Comparison of ENCODE assay signal across 6 cellular contexts in the genomic region with DNA sequence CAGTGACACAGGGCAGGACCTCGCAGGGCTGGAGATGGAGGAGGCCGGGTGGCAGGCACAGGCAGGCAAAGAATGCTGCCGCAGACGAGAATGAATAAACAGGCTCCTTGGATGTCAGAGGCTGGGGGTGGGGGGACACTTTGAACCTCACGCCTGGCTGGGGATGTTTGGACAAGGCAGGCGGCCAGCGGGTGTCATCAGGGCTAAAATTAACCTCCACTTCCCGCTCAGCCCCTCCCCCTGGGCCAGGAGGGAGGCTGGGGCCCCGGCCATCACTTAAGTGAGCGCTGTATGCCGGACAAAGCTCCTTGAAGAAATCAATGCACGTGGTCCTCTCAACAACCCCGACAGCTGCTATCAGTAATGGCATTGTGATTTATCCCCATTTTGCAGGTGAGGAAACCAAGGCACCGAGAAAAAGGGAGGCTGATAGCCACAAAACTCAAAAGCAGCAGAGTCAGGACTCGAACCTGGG. TPM values are rescaled to one million over a fixed set of nuclear protein-coding genes. Genes with fewer than 3 reads are reported as not detected.
DNase-seq lines count a peak whose midpoint lies in the region; ATAC-seq and TF ChIP-seq lines count a peak whose summit lies in the region.
"Had no signal": no experiment of that assay in that cellular context is flagged by ENCODE, and none has a peak within 500 bp of the region (broad histone marks: within the 10 kb centered on the region; RNA-seq: fewer than 3 reads in every experiment).

No MANE protein-coding gene starts in this region.

- intact Hi-C loops in left ventricle myocardium superior (cut with micrococcal nuclease) (no loop called here), upper lobe of right lung (cut with DNase I) (no loop called here)

- no peak for TF ChIP-seq CTCF in upper lobe of right lung (IDR thresholded peaks at IDR 0.05)

- ATAC-seq in left ventricle myocardium superior (peak; percentile 96), upper lobe of right lung (peak; percentile 65), GM21423 (IDR thresholded peaks at IDR 0.05; ENCODE audit: unreplicated experiment) (no peak)
- ATAC-seq: activated naive CD8-positive, alpha-beta T cell treated with anti-CD3 and anti-CD28 coated beads, Interleukin-2, amount 50 U/mL, for 24 hours had no signal

- no peak overlapping the region for H3K27ac ChIP-seq in upper lobe of right lung

- no peaks in the 10 kb centered on the region for H3K36me3 ChIP-seq in upper lobe of right lung

- H3K27me3 ChIP-seq in upper lobe of right lung, result no peaks in the 10 kb centered on the region

- peak; percentile 28 for DNase-seq in RPMI7951 (ENCODE audit: low read depth)
- peak; percentile 86 for DNase-seq in left ventricle myocardium superior
- peak; percentile 74 for DNase-seq in upper lobe of right lung
- no peak for DNase-seq in stimulated activated naive CD4-positive, alpha-beta T cell treated with Interleukin-2 at 50 U/mL for 16 hours (lab: John Stamatoyannopoulos, UW)
- DNase-seq: activated naive CD8-positive, alpha-beta T cell treated with anti-CD3 and anti-CD28 coated beads, Interleukin-2, amount 50 U/mL, for 24 hours had no signal

- H3K4me3 ChIP-seq in upper lobe of right lung, result no peak overlapping the region

- peaks cover 14% of the 10 kb centered on the region for H3K4me1 ChIP-seq in upper lobe of right lung

- no peaks in the 10 kb centered on the region for H3K9me3 ChIP-seq in upper lobe of right lung

RNA-seq across cellular contexts. Expression of gene FUT5, which starts 10.3 kb away (rescaled TPM):
- total RNA-seq in RPMI7951 (2014; rRNA removed; shearing (Covaris generic)), result not detected in 2 replicates
- total RNA-seq in left ventricle myocardium superior, result not detected
- not detected for total RNA-seq in upper lobe of right lung

RNA-seq across cellular contexts. Expression of gene NDUFA11, which starts 22.9 kb away (rescaled TPM):
- 470 and 521 TPM in 2 replicates for total RNA-seq in RPMI7951 (2014; rRNA removed; shearing (Covaris generic))
- 558 TPM for total RNA-seq in left ventricle myocardium superior
- 134 TPM for total RNA-seq in upper lobe of right lung

RNA-seq across cellular contexts. Expression of gene VMAC, which starts 24.0 kb away (rescaled TPM):
- 1.4 and 1.5 TPM in 2 replicates for total RNA-seq in RPMI7951 (2014; rRNA removed; shearing (Covaris generic))
- 2.2 TPM for total RNA-seq in left ventricle myocardium superior
- total RNA-seq in upper lobe of right lung, result 6.8 TPM

RNA-seq across cellular contexts. Expression of gene FUT3, which starts 29.4 kb away (rescaled TPM):
- total RNA-seq in RPMI7951 (2014; rRNA removed; shearing (Covaris generic)), result not detected in 2 replicates
- total RNA-seq in left ventricle myocardium superior (not detected), upper lobe of right lung (17.3 TPM)

RNA-seq across cellular contexts. Expression of gene CAPS, which starts 33.4 kb away (rescaled TPM):
- 1.6 and 1.8 TPM in 2 replicates for total RNA-seq in RPMI7951 (2014; rRNA removed; shearing (Covaris generic))
- total RNA-seq in left ventricle myocardium superior (4.1 TPM), upper lobe of right lung (12.5 TPM)
